20 cellular contexts compared by ENCODE assay signal in the genomic region with DNA sequence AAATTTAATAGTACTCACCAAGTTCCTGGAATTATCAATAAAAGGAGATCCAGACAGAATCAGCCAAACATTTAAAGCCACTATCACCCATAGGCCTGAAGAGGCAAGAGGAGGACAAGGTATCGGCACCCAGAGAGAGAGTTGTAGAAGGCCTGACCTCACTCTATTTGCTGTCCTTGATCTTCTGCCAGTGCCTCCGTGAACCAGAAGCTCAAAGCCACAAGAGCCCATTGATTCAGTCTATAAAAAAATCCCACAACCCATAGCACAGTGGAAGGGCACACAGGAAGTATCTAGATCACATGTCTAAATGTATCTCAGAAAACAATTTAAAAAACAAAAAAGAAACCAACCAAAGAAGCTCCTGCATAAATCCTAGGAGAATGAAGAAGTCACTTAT.
DNase-seq lines count a peak whose midpoint lies in the region; ATAC-seq and TF ChIP-seq lines count a peak whose summit lies in the region.
"Had no signal": no experiment of that assay in that cellular context is flagged by ENCODE, and none has a peak within 500 bp of the region (broad histone marks: within the 10 kb centered on the region; RNA-seq: fewer than 3 reads in every experiment).

No MANE protein-coding gene starts in this region.

- peaks cover 3% of the 10 kb centered on the region for H3K9me3 Mint-ChIP-seq in activated naive CD8-positive, alpha-beta T cell (ENCODE audit: low read depth)
- H3K9me3 Mint-ChIP-seq in activated naive CD8-positive, alpha-beta T cell treated with anti-CD3 and anti-CD28 coated beads for 36 hours: peaks cover 5% of the 10 kb centered on the region
- H3K9me3 Mint-ChIP-seq in T-cell: peaks cover 0 to 6% (median 0%) of the 10 kb centered on the region in 3 donors
- H3K9me3 Mint-ChIP-seq in naive thymus-derived CD8-positive, alpha-beta T cell: peaks cover 0 to 4% (median 0%) of the 10 kb centered on the region in 9 donors

- H3K36me3 ChIP-seq in DND-41 (ENCODE audit: insufficient read depth, low read length): no peaks in the 10 kb centered on the region
- no peaks in the 10 kb centered on the region for H3K36me3 ChIP-seq in PC-3 (ENCODE audit: low read depth, low read length)
- H3K36me3 ChIP-seq: SJSA1 had no signal

- H3F3A ChIP-seq in PC-3 (ENCODE audit: low read length, unreplicated experiment): no peaks in the 10 kb centered on the region

- H2AFZ ChIP-seq in DND-41 (ENCODE audit: low read depth, low read length) (no peak overlapping the region), PC-3 (ENCODE audit: low read length) (no peak overlapping the region)

- H3K4me2 ChIP-seq in DND-41 (ENCODE audit: insufficient read depth, low read length) (no peak overlapping the region), PC-3 (ENCODE audit: low read length) (no peak overlapping the region)

- H3K27ac ChIP-seq in DND-41 (ENCODE audit: low read length) (no peak overlapping the region), PC-3 (ENCODE audit: low read length) (no peak overlapping the region)
- H3K27ac ChIP-seq: C4-2B, SJSA1 had no signal

- ATAC-seq in DND-41 (ENCODE audit: insufficient read depth, low read depth) (peak; percentile 82), T-cell (replicated peaks in 1 of 4) (peak; percentile 54 to 89 (median 64)), PC-3 (no peak)
- peak; percentile 99 to 100 for ATAC-seq in naive thymus-derived CD8-positive, alpha-beta T cell
- ATAC-seq: Right ventricle myocardium inferior had no signal

- BruUV-seq in PC-3 (replicated peaks; lab: Mats Ljungman, UMichigan): no TSS peak

- no peak overlapping the region for H3K4me3 ChIP-seq in DND-41 (ENCODE audit: low read depth in 1 of 2, low read length in 2 of 2)
- H3K4me3 ChIP-seq in PC-3 (ENCODE audit: low read length): no peak overlapping the region
- H3K4me3 ChIP-seq: SJSA1 had no signal

- H4K20me1 ChIP-seq in DND-41 (ENCODE audit: insufficient read depth, low read length) (no peaks in the 10 kb centered on the region), PC-3 (ENCODE audit: low read length) (no peaks in the 10 kb centered on the region)

- no peaks in the 10 kb centered on the region for H3K27me3 ChIP-seq in DND-41 (ENCODE audit: insufficient read depth, low read length, poor library complexity)
- H3K27me3 ChIP-seq in PC-3 (ENCODE audit: low read length): no peaks in the 10 kb centered on the region
- H3K27me3 ChIP-seq: SJSA1 had no signal

- CTCF ChIA-PET in T-cell (lab: Charles Lee): no interaction called here
- CTCF ChIA-PET in PC-3 (lab: Charles Lee): no interaction called here

- POLR2A ChIA-PET in T-cell (lab: Charles Lee): no interaction called here
- POLR2A ChIA-PET in naive thymus-derived CD8-positive, alpha-beta T cell (lab: Charles Lee): interaction anchor here (0.6 to 1.2 kb wide), 2 partner anchors 10 to 126 kb away, joined by 3 to 7 read pairs; no protein-coding TSS in a partner anchor
- POLR2A ChIA-PET in PC-3 (lab: Charles Lee; ENCODE audit: unreplicated experiment): no interaction called here

- H3K4me1 Mint-ChIP-seq in activated naive CD8-positive, alpha-beta T cell (ENCODE audit: low read depth): peaks cover 25% of the 10 kb centered on the region
- H3K4me1 Mint-ChIP-seq in activated naive CD8-positive, alpha-beta T cell treated with anti-CD3 and anti-CD28 coated beads for 36 hours: peaks cover 15% of the 10 kb centered on the region
- peaks cover 9 to 13% (median 10%) of the 10 kb centered on the region in 3 donors for H3K4me1 Mint-ChIP-seq in T-cell
- peaks cover 11 to 28% (median 17%) of the 10 kb centered on the region in 4 donors for H3K4me1 Mint-ChIP-seq in naive thymus-derived CD8-positive, alpha-beta T cell

- no peak for DNase-seq in activated naive CD8-positive, alpha-beta T cell treated with anti-CD3 and anti-CD28 coated beads for 36 hours
- peak; percentile 43 for DNase-seq in DND-41
- peak in 10 of 34 experiments; percentile 2 to 37 (median 16) for DNase-seq in T-cell
- DNase-seq in naive thymus-derived CD8-positive, alpha-beta T cell: peak in 7 of 10 donors; percentile 14 to 80 (median 44)
- DNase-seq in KG1 (lab: John Stamatoyannopoulos, UW): no peak
- DNase-seq in Ammon's horn (ENCODE audit: low spot score): no peak
- no peak for DNase-seq in PC-3
- DNase-seq: 8988T, COR-L47, DMS79, NCI-H1694, NCI-H2081, NCI-H2171 treated with DMSO at 0.1 percent for 48 hours, NCI-H446, NCI-H526, SW 1271 had no signal

- no peaks in the 10 kb centered on the region for H3K27me3 Mint-ChIP-seq in activated naive CD8-positive, alpha-beta T cell
- no peaks in the 10 kb centered on the region for H3K27me3 Mint-ChIP-seq in activated naive CD8-positive, alpha-beta T cell treated with anti-CD3 and anti-CD28 coated beads for 36 hours
- peaks cover 0 to 8% of the 10 kb centered on the region in 2 donors for H3K27me3 Mint-ChIP-seq in T-cell
- H3K27me3 Mint-ChIP-seq in naive thymus-derived CD8-positive, alpha-beta T cell: peaks cover 0 to 7% (median 0%) of the 10 kb centered on the region in 5 donors

- TF ChIP-seq CTCF in DND-41 (IDR thresholded peaks at IDR 0.05; ENCODE audit: borderline replicate concordance, extremely low read depth, low read length, poor library complexity, severe bottlenecking) (no peak), PC-3 (conservative IDR thresholded peaks at IDR 0.05; ENCODE audit: low read depth, low read length) (no peak)

- intact Hi-C loops in PC-3 (cut with micrococcal nuclease): no loop called here

- peak overlapping the region; percentile 44 for H3K4me3 Mint-ChIP-seq in activated naive CD8-positive, alpha-beta T cell
- no peak overlapping the region for H3K4me3 Mint-ChIP-seq in activated naive CD8-positive, alpha-beta T cell treated with anti-CD3 and anti-CD28 coated beads for 36 hours
- no peak overlapping the region for H3K4me3 Mint-ChIP-seq in T-cell
- H3K4me3 Mint-ChIP-seq in naive thymus-derived CD8-positive, alpha-beta T cell: peak overlapping the region in 8 of 10 donors; percentile 0 to 60 (median 46)

- H3K4me1 ChIP-seq in DND-41 (ENCODE audit: insufficient read depth, low read length) (peaks cover 6% of the 10 kb centered on the region), PC-3 (ENCODE audit: insufficient read depth, low read length) (no peaks in the 10 kb centered on the region)
- H3K4me1 ChIP-seq: SJSA1 had no signal

- H3K9ac ChIP-seq in DND-41 (ENCODE audit: low read depth, low read length) (no peak overlapping the region), PC-3 (ENCODE audit: low read length) (no peak overlapping the region)

- peak overlapping the region; percentile 47 for H3K27ac Mint-ChIP-seq in activated naive CD8-positive, alpha-beta T cell
- no peak overlapping the region for H3K27ac Mint-ChIP-seq in activated naive CD8-positive, alpha-beta T cell treated with anti-CD3 and anti-CD28 coated beads for 36 hours
- H3K27ac Mint-ChIP-seq in T-cell: peak overlapping the region; percentile 7 to 69
- peak overlapping the region in 9 of 10 donors; percentile 8 to 90 (median 57) for H3K27ac Mint-ChIP-seq in naive thymus-derived CD8-positive, alpha-beta T cell

- peaks cover 6% of the 10 kb centered on the region for H3K36me3 Mint-ChIP-seq in activated naive CD8-positive, alpha-beta T cell
- H3K36me3 Mint-ChIP-seq in activated naive CD8-positive, alpha-beta T cell treated with anti-CD3 and anti-CD28 coated beads for 36 hours: peaks cover 5% of the 10 kb centered on the region
- H3K36me3 Mint-ChIP-seq in T-cell: peaks cover 3% of the 10 kb centered on the region
- H3K36me3 Mint-ChIP-seq in naive thymus-derived CD8-positive, alpha-beta T cell: no peaks in the 10 kb centered on the region

- H3K9me3 ChIP-seq in DND-41 (ENCODE audit: insufficient read depth, low read length, severe bottlenecking) (no peaks in the 10 kb centered on the region), PC-3 (ENCODE audit: low read length) (no peaks in the 10 kb centered on the region)
- H3K9me3 ChIP-seq: SJSA1 had no signal

- no peaks in the 10 kb centered on the region for H3K9me2 ChIP-seq in PC-3 (replicated peaks; ENCODE audit: low read length)

- H3K79me2 ChIP-seq in DND-41 (ENCODE audit: insufficient read depth, low read length): no peaks in the 10 kb centered on the region
- H3K79me2 ChIP-seq in PC-3 (ENCODE audit: low read length): no peaks in the 10 kb centered on the region

Comparison
In these comparisons a context has a peak if more than half of its experiments do, and no peak if none do; other contexts are left out.
1. H3K4me3 Mint-ChIP-seq: peak in activated naive CD8-positive, alpha-beta T cell (single experiment) and naive thymus-derived CD8-positive, alpha-beta T cell (8 of 10); none in activated naive CD8-positive, alpha-beta T cell treated with anti-CD3 and anti-CD28 coated beads for 36 hours (single experiment) and T-cell (0 of 3).
2. DNase-seq: peak in DND-41 (single experiment) and naive thymus-derived CD8-positive, alpha-beta T cell (7 of 10); none in activated naive CD8-positive, alpha-beta T cell treated with anti-CD3 and anti-CD28 coated beads for 36 hours (single experiment), KG1 (single experiment), Ammon's horn (single experiment) and PC-3 (single experiment).